ENCODE assay signal across 13 cellular contexts in the genomic region with DNA sequence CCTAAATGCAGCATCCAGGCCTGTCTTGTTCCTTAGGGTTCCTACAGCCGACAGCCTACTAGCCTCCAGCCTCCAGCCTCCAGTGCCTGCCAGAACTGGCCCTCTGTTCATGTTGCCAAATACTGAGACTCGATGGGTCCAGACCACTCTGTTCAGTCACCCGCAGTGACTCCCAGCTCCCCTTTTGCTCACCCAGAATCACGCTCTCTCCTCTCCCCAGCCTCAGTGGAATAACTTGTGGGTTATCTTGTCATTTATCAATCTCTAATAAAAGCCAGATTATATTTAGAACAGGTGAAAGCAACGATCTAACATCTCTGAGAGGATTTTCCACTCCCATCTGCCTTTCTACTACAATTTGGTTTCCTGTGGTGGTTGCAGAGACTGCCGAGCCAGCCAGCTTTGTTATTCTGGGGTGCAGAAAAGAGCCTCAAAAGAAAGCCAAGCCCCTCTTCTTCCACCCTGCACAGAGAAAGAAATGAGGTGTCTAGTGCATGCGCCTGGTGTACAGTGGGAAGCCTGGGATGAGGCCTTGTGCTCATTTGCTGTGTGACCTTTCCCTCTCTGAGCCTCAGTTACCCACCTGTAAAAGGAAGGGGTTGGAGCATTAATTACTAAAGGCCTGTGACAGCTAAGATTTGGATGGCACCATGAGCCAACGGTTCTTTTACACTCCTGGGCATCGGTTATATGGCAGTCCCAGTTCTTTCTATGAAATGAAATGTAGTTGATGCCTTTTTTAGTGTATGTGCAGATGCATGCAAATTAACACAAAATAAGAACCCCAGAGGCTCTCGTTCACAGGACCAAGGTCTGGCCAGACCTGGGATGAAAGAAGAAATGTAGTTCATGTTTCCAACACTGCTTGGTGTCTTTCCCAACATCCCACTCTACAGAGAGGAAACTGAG. TPM values are rescaled to one million over a fixed set of nuclear protein-coding genes. Genes with fewer than 3 reads are reported as not detected.
DNase-seq lines count a peak whose midpoint lies in the region; ATAC-seq and TF ChIP-seq lines count a peak whose summit lies in the region.
"Had no signal": no experiment of that assay in that cellular context is flagged by ENCODE, and none has a peak within 500 bp of the region (broad histone marks: within the 10 kb centered on the region; RNA-seq: fewer than 3 reads in every experiment).

No MANE protein-coding gene starts in this region.

- H3K36me3 Mint-ChIP-seq in activated CD4-positive, alpha-beta T cell treated with anti-CD3 and anti-CD28 coated beads for 36 hours (ENCODE audit: low read depth) = no peaks in the 10 kb centered on the region
- H3K36me3 Mint-ChIP-seq in activated T-helper 2 cell treated with anti-CD3 and anti-CD28 coated beads, Interferon-gamma antibody, Interleukin-2, Interleukin-4, amounts not matched to agents 10 μg/mL and 5 μg/mL and 100 μg/mL, durations not matched to agents 14 hours and 24 hours and 36 hours (ENCODE audit: low read depth) = no peaks in the 10 kb centered on the region
- no peaks in the 10 kb centered on the region for H3K36me3 Mint-ChIP-seq in neural progenitor cell

- no peaks in the 10 kb centered on the region for H3K79me2 ChIP-seq in KMS-11 (ENCODE audit: insufficient read depth, low read depth)
- H3K79me2 ChIP-seq in neural progenitor cell (ENCODE audit: low read depth) = no peaks in the 10 kb centered on the region

- peaks cover 51% of the 10 kb centered on the region for H3F3A ChIP-seq in neural progenitor cell (ENCODE audit: low read depth)

- H3K36me3 ChIP-seq in KMS-11 (ENCODE audit: insufficient read depth) = no peaks in the 10 kb centered on the region
- H3K36me3 ChIP-seq in neural progenitor cell = no peaks in the 10 kb centered on the region
- H3K36me3 ChIP-seq in prostate gland = no peaks in the 10 kb centered on the region

- TF ChIP-seq CTCF in KMS-11 (conservative IDR thresholded peaks at IDR 0.05; ENCODE audit: low read depth, low read length) (no peak), neural progenitor cell (IDR thresholded peaks at IDR 0.05) (no peak), prostate gland (IDR thresholded peaks at IDR 0.05) (no peak)

- H3K27me3 ChIP-seq in KMS-11 (ENCODE audit: insufficient read depth, low read depth) (no peaks in the 10 kb centered on the region), neural progenitor cell (no peaks in the 10 kb centered on the region), prostate gland (replicated peaks; ENCODE audit: insufficient read depth) (no peaks in the 10 kb centered on the region)

- POLR2A ChIA-PET in activated CD4-positive, alpha-beta T cell treated with anti-CD3 and anti-CD28 coated beads for 36 hours (lab: Charles Lee) = no interaction called here

- peak overlapping the region; percentile 44 for H3K4me3 Mint-ChIP-seq in activated CD4-positive, alpha-beta T cell treated with anti-CD3 and anti-CD28 coated beads for 36 hours
- H3K4me3 Mint-ChIP-seq in activated T-helper 2 cell treated with anti-CD3 and anti-CD28 coated beads, Interferon-gamma antibody, Interleukin-2, Interleukin-4, amounts not matched to agents 10 μg/mL and 5 μg/mL and 100 μg/mL, durations not matched to agents 14 hours and 24 hours and 36 hours (ENCODE audit: low read depth) = peak overlapping the region; percentile 3
- H3K4me3 Mint-ChIP-seq in neural progenitor cell = peak overlapping the region; percentile 16

- WGBS in prostate gland = 81% methylated on average over 10 of the region's 10 CpGs

- CTCF ChIA-PET in activated CD4-positive, alpha-beta T cell treated with anti-CD3 and anti-CD28 coated beads for 36 hours (lab: Charles Lee) = interaction anchor here (0.6 to 1.9 kb wide), 6 partner anchors 10 to 35 kb away, joined by 3 to 7 read pairs (median 4); no protein-coding TSS in a partner anchor

- H3K4me3 ChIP-seq in KMS-11 (IDR thresholded peaks at IDR 0.05; ENCODE audit: insufficient read depth, low read depth, low read length) (no peak overlapping the region), neural progenitor cell (no peak overlapping the region), prostate gland (no peak overlapping the region)

- H3K4me1 Mint-ChIP-seq in activated CD4-positive, alpha-beta T cell treated with anti-CD3 and anti-CD28 coated beads for 36 hours = peaks cover 77% of the 10 kb centered on the region
- peaks cover 41% of the 10 kb centered on the region for H3K4me1 Mint-ChIP-seq in activated T-helper 2 cell treated with anti-CD3 and anti-CD28 coated beads, Interferon-gamma antibody, Interleukin-2, Interleukin-4, amounts not matched to agents 10 μg/mL and 5 μg/mL and 100 μg/mL, durations not matched to agents 14 hours and 24 hours and 36 hours (ENCODE audit: low read depth)
- peaks cover 59% of the 10 kb centered on the region for H3K4me1 Mint-ChIP-seq in neural progenitor cell

- H3K4me2 ChIP-seq in KMS-11 (no peak overlapping the region), neural progenitor cell (no peak overlapping the region)

- H3K27me3 Mint-ChIP-seq in activated CD4-positive, alpha-beta T cell treated with anti-CD3 and anti-CD28 coated beads for 36 hours = no peaks in the 10 kb centered on the region
- H3K27me3 Mint-ChIP-seq in activated T-helper 2 cell treated with anti-CD3 and anti-CD28 coated beads, Interferon-gamma antibody, Interleukin-2, Interleukin-4, amounts not matched to agents 10 μg/mL and 5 μg/mL and 100 μg/mL, durations not matched to agents 14 hours and 24 hours and 36 hours (ENCODE audit: low read depth) = no peaks in the 10 kb centered on the region
- H3K27me3 Mint-ChIP-seq in neural progenitor cell (ENCODE audit: insufficient read depth, low read depth) = peaks cover 7% of the 10 kb centered on the region

- no peak overlapping the region for H3K27ac ChIP-seq in KMS-11
- H3K27ac ChIP-seq in neural progenitor cell = no peak overlapping the region
- no peak overlapping the region for H3K27ac ChIP-seq in prostate gland
- H3K27ac ChIP-seq: epithelial cell of prostate had no signal

- H3K27ac Mint-ChIP-seq in activated CD4-positive, alpha-beta T cell treated with anti-CD3 and anti-CD28 coated beads for 36 hours = peak overlapping the region; percentile 79
- peak overlapping the region; percentile 38 for H3K27ac Mint-ChIP-seq in activated T-helper 2 cell treated with anti-CD3 and anti-CD28 coated beads, Interferon-gamma antibody, Interleukin-2, Interleukin-4, amounts not matched to agents 10 μg/mL and 5 μg/mL and 100 μg/mL, durations not matched to agents 14 hours and 24 hours and 36 hours
- H3K27ac Mint-ChIP-seq in neural progenitor cell = peak overlapping the region; percentile 42

- TF ChIP-seq POLR2A in prostate gland (IDR thresholded peaks at IDR 0.05) = no peak

- H3K4me1 ChIP-seq in KMS-11 (ENCODE audit: low read depth, poor library complexity, severe bottlenecking) (peaks cover 10% of the 10 kb centered on the region), neural progenitor cell (peaks cover 54% of the 10 kb centered on the region), prostate gland (replicated peaks) (no peaks in the 10 kb centered on the region)

- peak overlapping the region; percentile 14; the same call in 1 of the 2 replicates for H2AFZ ChIP-seq in KMS-11 (ENCODE audit: low read depth)
- H2AFZ ChIP-seq in neural progenitor cell (replicated peaks) = no peak overlapping the region

- H4K20me1 ChIP-seq in KMS-11 (ENCODE audit: insufficient read depth) = no peaks in the 10 kb centered on the region
- no peaks in the 10 kb centered on the region for H4K20me1 ChIP-seq in neural progenitor cell (ENCODE audit: low read depth)

- H3K9ac ChIP-seq in KMS-11 (no peak overlapping the region), neural progenitor cell (no peak overlapping the region)

- DNase-seq in activated CD4-positive, alpha-beta T cell treated with anti-CD3 and anti-CD28 coated beads for 36 hours = no peak
- no peak for DNase-seq in activated CD4-positive, alpha-beta T cell treated with anti-CD3 and anti-CD28 coated beads, Interleukin-2, amount 50 U/mL, for 48 hours
- DNase-seq in activated T-helper 2 cell treated with anti-CD3 and anti-CD28 coated beads, Interferon-gamma antibody, Interleukin-2, Interleukin-4, amounts not matched to agents 10 μg/mL and 5 μg/mL and 100 μg/mL, durations not matched to agents 14 hours and 24 hours and 36 hours (ENCODE audit: low spot score) = no peak
- DNase-seq in neural progenitor cell (ENCODE audit: low spot score) (no peak), SK-N-DZ (ENCODE audit: low spot score) (no peak), islet precursor cell (no peak), prostate gland (ENCODE audit: low spot score) (no peak)
- DNase-seq: NCI-H1417 treated with DMSO at 0.1 percent for 48 hours; NCI-H2227 treated with DMSO at 0.1 percent for 48 hours; stimulated activated CD4-positive, alpha-beta T cell treated with anti-CD3 and anti-CD28 coated beads, Interleukin-4, amount 100 ng/mL, for 4 hours had no signal

- intact Hi-C loops in activated CD4-positive, alpha-beta T cell treated with anti-CD3 and anti-CD28 coated beads for 36 hours (cut with DNase I, micrococcal nuclease) = no loop called here
- intact Hi-C loops in activated T-helper 2 cell treated with anti-CD3 and anti-CD28 coated beads, Interferon-gamma antibody, Interleukin-2, Interleukin-4, amounts not matched to agents 10 μg/mL and 5 μg/mL and 100 μg/mL, durations not matched to agents 14 hours and 24 hours and 36 hours (cut with micrococcal nuclease) = no loop called here
- intact Hi-C loops in prostate gland (cut with DNase I) = no loop called here

- no peaks in the 10 kb centered on the region for H3K9me3 Mint-ChIP-seq in activated CD4-positive, alpha-beta T cell treated with anti-CD3 and anti-CD28 coated beads for 36 hours (ENCODE audit: low read depth)
- H3K9me3 Mint-ChIP-seq in activated T-helper 2 cell treated with anti-CD3 and anti-CD28 coated beads, Interferon-gamma antibody, Interleukin-2, Interleukin-4, amounts not matched to agents 10 μg/mL and 5 μg/mL and 100 μg/mL, durations not matched to agents 14 hours and 24 hours and 36 hours = no peaks in the 10 kb centered on the region
- no peaks in the 10 kb centered on the region for H3K9me3 Mint-ChIP-seq in neural progenitor cell

- no peaks in the 10 kb centered on the region for H3K9me3 ChIP-seq in neural progenitor cell (ENCODE audit: low read depth)
- H3K9me3 ChIP-seq in prostate gland = no peaks in the 10 kb centered on the region

- peak; percentile 11 for ATAC-seq in activated CD4-positive, alpha-beta T cell treated with anti-CD3 and anti-CD28 coated beads for 36 hours
- ATAC-seq: sciatic nerve had no signal

RNA-seq across cellular contexts. Expression of a gene that starts 42.9 kb away (rescaled TPM):
- 10 to 100 TPM; 42.6 to 43.9 TPM for total RNA-seq in activated CD4-positive, alpha-beta T cell treated with anti-CD3 and anti-CD28 coated beads for 36 hours
- 24.7 and 26.9 TPM in 2 replicates for total RNA-seq in activated T-helper 2 cell treated with anti-CD3 and anti-CD28 coated beads, Interferon-gamma antibody, Interleukin-2, Interleukin-4, amounts not matched to agents 10 μg/mL and 5 μg/mL and 100 μg/mL, durations not matched to agents 14 hours and 24 hours and 36 hours
- total RNA-seq in neural progenitor cell (ENCODE audit: low replicate concordance) (99.9 and 235 TPM in 2 replicates), prostate gland (100 to 1,000 TPM; 151 to 184 TPM)
- polyA plus RNA-seq in SK-N-DZ (2014; cell fraction: cytosol; rRNA removed) = 79.5 and 102 TPM in 2 replicates
- 83.1 and 85.5 TPM in 2 replicates for polyA plus RNA-seq in SK-N-DZ (2014; cell fraction: nucleus; rRNA removed)
